10 cellular contexts compared by ENCODE assay signal in the genomic region with DNA sequence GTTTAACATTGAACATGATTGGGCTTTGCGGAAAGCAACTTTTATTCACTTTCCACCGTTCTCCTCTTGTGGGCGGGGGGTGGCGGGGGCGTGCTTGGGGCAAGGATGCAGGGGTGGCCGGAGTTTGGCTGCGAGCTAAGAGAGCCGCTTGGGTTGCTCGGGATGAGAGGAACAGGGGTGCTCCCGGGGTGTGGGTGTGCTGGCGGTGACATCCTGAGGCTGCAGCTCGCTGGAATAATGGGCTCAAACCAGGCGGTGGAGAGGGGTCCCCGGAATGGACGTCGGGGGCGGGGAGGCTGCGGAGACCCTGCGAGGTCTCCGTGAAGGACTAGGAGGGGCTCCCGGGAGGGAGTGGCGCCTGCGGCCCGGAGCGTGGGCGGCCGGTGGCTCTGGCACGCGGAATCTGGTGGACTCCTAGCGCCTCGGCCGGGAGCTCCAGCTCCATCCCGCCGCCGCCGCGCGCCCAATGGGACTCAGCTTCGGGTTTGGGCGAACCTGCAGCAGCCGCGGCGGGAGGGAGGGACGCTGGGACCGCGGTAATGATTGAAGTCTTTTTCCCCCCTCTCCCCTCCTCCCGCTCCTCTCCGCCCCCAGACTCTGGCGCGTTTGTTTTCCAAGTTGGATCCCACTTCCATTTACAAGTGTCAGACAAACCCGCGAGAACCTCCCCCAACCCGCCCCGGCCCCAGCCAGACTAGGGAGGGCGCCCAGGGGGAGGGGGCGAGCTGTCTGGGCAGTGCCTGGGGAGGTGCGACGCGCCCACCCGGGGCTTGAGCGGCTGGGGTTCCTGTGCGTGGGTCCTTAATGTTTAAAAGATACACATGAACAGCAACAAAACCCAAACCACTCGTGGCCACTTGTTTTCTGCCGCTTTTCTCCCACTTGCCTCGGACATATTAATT. TPM values are rescaled to one million over a fixed set of nuclear protein-coding genes. Genes with fewer than 3 reads are reported as not detected.
DNase-seq lines count a peak whose midpoint lies in the region; ATAC-seq, FAIRE-seq and TF ChIP-seq lines count a peak whose summit lies in the region.
"Had no signal": no experiment of that assay in that cellular context is flagged by ENCODE, and none has a peak within 500 bp of the region (broad histone marks: within the 10 kb centered on the region; RNA-seq: fewer than 3 reads in every experiment).

No MANE protein-coding gene starts in this region.

- H3K4me1 ChIP-seq in kidney (ENCODE audit: control insufficient read depth in 1 of 2, insufficient read depth in 1 of 2, low read depth in 1 of 2, low read length in 2 of 2) (peaks cover 0 to 3% of the 10 kb centered on the region in 2 donors), testis (peaks cover 16% of the 10 kb centered on the region)
- H3K4me1 ChIP-seq in effector memory CD4-positive, alpha-beta T cell (ENCODE audit: control insufficient read depth, insufficient read depth, low read length, poor library complexity, severe bottlenecking) = no peaks in the 10 kb centered on the region

- in situ Hi-C loops in astrocyte of the spinal cord (cut with HindIII; ENCODE audit: low sequenced_read_pairs) = no loop called here

- H3K9me3 ChIP-seq in kidney (ENCODE audit: control insufficient read depth in 1 of 2, low read length in 2 of 2) = no peaks in the 10 kb centered on the region
- H3K9me3 ChIP-seq in testis = no peaks in the 10 kb centered on the region
- H3K9me3 ChIP-seq in effector memory CD4-positive, alpha-beta T cell (ENCODE audit: control insufficient read depth, low read length) = no peaks in the 10 kb centered on the region

- no peaks in the 10 kb centered on the region for H3K36me3 ChIP-seq in kidney (ENCODE audit: control insufficient read depth in 1 of 2, insufficient read depth in 2 of 2, low read length in 2 of 2)
- H3K36me3 ChIP-seq in testis (ENCODE audit: low read depth, missing control alignments) = no peaks in the 10 kb centered on the region
- H3K36me3 ChIP-seq in effector memory CD4-positive, alpha-beta T cell (ENCODE audit: control insufficient read depth, insufficient read depth, low read length) = no peaks in the 10 kb centered on the region

- WGBS in testis, 2 donors = 0 to 1% methylated on average over 38 to 63 of the region's 65 CpGs

- FAIRE-seq in kidney (lab: Jason Lieb, UNC) = no peak
- FAIRE-seq: A204.1, K562 had no signal

- intact Hi-C loops in kidney (cut with DNase I) (no loop called here), testis (cut with DNase I; ENCODE audit: low total_unique reads) (no loop called here)

- ATAC-seq in HG02870 (IDR thresholded peaks at IDR 0.05; ENCODE audit: unreplicated experiment) = no peak
- ATAC-seq: K562 had no signal

- peak overlapping the region; percentile 42 for H3K4me3 ChIP-seq in astrocyte of the spinal cord (ENCODE audit: low read depth, low read length)
- peak overlapping the region in 1 of 2 donors; percentile 37 for H3K4me3 ChIP-seq in kidney (ENCODE audit: low read length in 2 of 2)
- peak overlapping the region; percentile 49 to 65 for H3K4me3 ChIP-seq in testis
- no peak overlapping the region for H3K4me3 ChIP-seq in effector memory CD4-positive, alpha-beta T cell (ENCODE audit: insufficient read depth, low read depth, low read length, poor library complexity, severe bottlenecking)
- H3K4me3 ChIP-seq: K562 had no signal

- DNase-seq in DMS53 (lab: John Stamatoyannopoulos, UW) (peak; percentile 73), DMS53 treated with DMSO at 0.1 percent for 48 hours (lab: John Stamatoyannopoulos, UW; ENCODE audit: unreplicated experiment) (no peak), astrocyte of the spinal cord (ENCODE audit: low read depth, low spot score) (no peak), kidney (peak; percentile 81), testis (peak; percentile 16), HK-2 (ENCODE audit: unreplicated experiment) (no peak)
- no peak for DNase-seq in effector memory CD4-positive, alpha-beta T cell

- no peaks in the 10 kb centered on the region for H3K27me3 ChIP-seq in testis
- H3K27me3 ChIP-seq in effector memory CD4-positive, alpha-beta T cell (replicated peaks; ENCODE audit: control insufficient read depth, insufficient read depth, low read length, poor library complexity, severe bottlenecking) = peaks cover 11% of the 10 kb centered on the region

- TF ChIP-seq CTCF in astrocyte of the spinal cord (IDR thresholded peaks at IDR 0.05; ENCODE audit: low read depth, low read length) = no peak
- no peak for TF ChIP-seq CTCF in kidney (IDR thresholded peaks at IDR 0.05; ENCODE audit: borderline replicate concordance, extremely low read depth, insufficient read depth)
- TF ChIP-seq CTCF in testis (IDR thresholded peaks at IDR 0.05) = no peak

- no peak for TF ChIP-seq POLR2A in testis (IDR thresholded peaks at IDR 0.05)

- H3K9ac ChIP-seq in kidney (ENCODE audit: low read length in 2 of 2) = no peak overlapping the region

- H3K27ac ChIP-seq in kidney (ENCODE audit: low read depth in 2 of 2, low read length in 2 of 2) (no peak overlapping the region), testis (no peak overlapping the region)
- no peak overlapping the region for H3K27ac ChIP-seq in effector memory CD4-positive, alpha-beta T cell (ENCODE audit: insufficient read depth, low read length, poor library complexity, severe bottlenecking)

RNA-seq across cellular contexts. Expression of a gene that starts 2.0 kb away (rescaled TPM):
- total RNA-seq in kidney = 2.6 TPM
- polyA plus RNA-seq in kidney (ENCODE audit: insufficient read depth, low read depth, low replicate concordance) = 0.09 TPM
- 1 to 10 TPM; 6.2 to 6.4 TPM for total RNA-seq in testis
- polyA plus RNA-seq in testis (ENCODE audit: insufficient read depth, low read depth, low replicate concordance) = 2.5 TPM

Comparison
In these comparisons a context has a peak if more than half of its experiments do, and no peak if none do; other contexts are left out.
1. DNase-seq: peak in DMS53 (single experiment), kidney (single experiment) and testis (single experiment); none in DMS53 treated with DMSO at 0.1 percent for 48 hours (single experiment), astrocyte of the spinal cord (single experiment), effector memory CD4-positive, alpha-beta T cell (0 of 3) and HK-2 (single experiment).